Comparison of ENCODE assay signal across 15 cellular contexts in genomic region chr15:99651023-99651807, GRCh38.
DNase-seq lines count a peak whose midpoint lies in the region; ATAC-seq, FAIRE-seq and TF ChIP-seq lines count a peak whose summit lies in the region.
"Had no signal": no experiment of that assay in that cellular context is flagged by ENCODE, and none has a peak within 500 bp of the region (broad histone marks: within the 10 kb centered on the region; RNA-seq: fewer than 3 reads in every experiment).

No MANE protein-coding gene starts in this region.

- H3K9me3 Mint-ChIP-seq in astrocyte (ENCODE audit: unreplicated experiment) (no peaks in the 10 kb centered on the region), nephron progenitor cell (peaks cover 18% of the 10 kb centered on the region)
- H3K9me3 Mint-ChIP-seq: natural killer cell treated with Interleukin-12 subunit alpha and Interleukin-12 subunit beta and Interleukin-15 and Interleukin-18, amount 100 ng/mL, for 72 hours had no signal

- FAIRE-seq in astrocyte (lab: Jason Lieb, UNC): no peak

- peak overlapping the region; percentile 23 for H3K9ac ChIP-seq in astrocyte (ENCODE audit: low read length)

- H3K36me3 ChIP-seq in cardiac muscle cell (peaks cover 6% of the 10 kb centered on the region), astrocyte (ENCODE audit: insufficient read depth, low read length) (no peaks in the 10 kb centered on the region), tibial nerve (peaks cover 0 to 16% (median 0%) of the 10 kb centered on the region in 3 donors)
- H3K36me3 ChIP-seq: HAP-1 had no signal

- H3K27ac ChIP-seq in cardiac muscle cell (peak overlapping the region; percentile 66), astrocyte (ENCODE audit: low read depth, low read length) (no peak overlapping the region), tibial nerve (no peak overlapping the region)

- peaks cover 13% of the 10 kb centered on the region for H3K4me1 Mint-ChIP-seq in astrocyte (ENCODE audit: low read depth, unreplicated experiment)
- no peaks in the 10 kb centered on the region for H3K4me1 Mint-ChIP-seq in nephron progenitor cell

- H3K27me3 ChIP-seq in cardiac muscle cell (no peaks in the 10 kb centered on the region), astrocyte (ENCODE audit: insufficient read depth, low read length) (no peaks in the 10 kb centered on the region), tibial nerve (no peaks in the 10 kb centered on the region)

- H3K4me2 ChIP-seq in astrocyte (ENCODE audit: low read length): peak overlapping the region; percentile 44

- intact Hi-C loops in Right ventricle myocardium superior (cut with DNase I): no loop called here

- H3K4me3 Mint-ChIP-seq in astrocyte (ENCODE audit: unreplicated experiment) (peak overlapping the region; percentile 43), nephron progenitor cell (no peak overlapping the region)
- H3K4me3 Mint-ChIP-seq: activated naive CD8-positive, alpha-beta T cell; immature natural killer cell; natural killer cell treated with Interleukin-12 subunit alpha and Interleukin-12 subunit beta and Interleukin-15 and Interleukin-18, amount 100 ng/mL, for 72 hours had no signal

- peaks cover 11% of the 10 kb centered on the region for H3K79me2 ChIP-seq in astrocyte (ENCODE audit: insufficient read depth, low read length)

- ATAC-seq in Right ventricle myocardium superior (ENCODE audit: poor library complexity): no peak
- no peak for ATAC-seq in HG03108 (IDR thresholded peaks at IDR 0.05; ENCODE audit: unreplicated experiment)
- no peak for ATAC-seq in HG03342 (IDR thresholded peaks at IDR 0.05; ENCODE audit: unreplicated experiment)
- ATAC-seq: activated CD4-positive, CD25-positive, alpha-beta regulatory T cell treated with anti-CD3 and anti-CD28 coated beads, Interleukin-2, amount 50 U/mL, for 24 hours; natural killer cell treated with Interleukin-12 subunit alpha and Interleukin-12 subunit beta and Interleukin-15 and Interleukin-18, amount 100 ng/mL, for 72 hours had no signal

- no peaks in the 10 kb centered on the region for H3K27me3 Mint-ChIP-seq in astrocyte (ENCODE audit: low read depth, unreplicated experiment)
- H3K27me3 Mint-ChIP-seq in nephron progenitor cell (ENCODE audit: low read depth, poor library complexity): no peaks in the 10 kb centered on the region
- H3K27me3 Mint-ChIP-seq: activated naive CD8-positive, alpha-beta T cell; natural killer cell treated with Interleukin-12 subunit alpha and Interleukin-12 subunit beta and Interleukin-15 and Interleukin-18, amount 100 ng/mL, for 72 hours had no signal

- TF ChIP-seq POLR2A in tibial nerve (IDR thresholded peaks at IDR 0.05): no peak

- H3K36me3 Mint-ChIP-seq in astrocyte (ENCODE audit: low read depth, unreplicated experiment) (peaks cover 27% of the 10 kb centered on the region), nephron progenitor cell (ENCODE audit: low read depth) (peaks cover 51% of the 10 kb centered on the region)
- H3K36me3 Mint-ChIP-seq: natural killer cell treated with Interleukin-12 subunit alpha and Interleukin-12 subunit beta and Interleukin-15 and Interleukin-18, amount 100 ng/mL, for 72 hours had no signal

- no peaks in the 10 kb centered on the region for H4K20me1 ChIP-seq in astrocyte (ENCODE audit: insufficient read depth, low read length)

- H3K4me1 ChIP-seq in cardiac muscle cell (ENCODE audit: low read depth) (peaks cover 4% of the 10 kb centered on the region), astrocyte (ENCODE audit: insufficient read depth, low read length) (peaks cover 7% of the 10 kb centered on the region), tibial nerve (no peaks in the 10 kb centered on the region)
- H3K4me1 ChIP-seq: HAP-1 had no signal

- DNase-seq in cardiac muscle cell (ENCODE audit: low read depth in 1 of 2, low spot score in 1 of 2) (peak in 1 of 2 donors; percentile 11), Right ventricle myocardium superior (no peak), astrocyte (ENCODE audit: low read depth) (peak; percentile 63), islet precursor cell (peak; percentile 52), nephron progenitor cell (no peak), tibial nerve (ENCODE audit: low spot score in 2 of 2) (no peak)
- DNase-seq: AML-193, immature natural killer cell, MV-4-11 had no signal

- H3K4me3 ChIP-seq in cardiac muscle cell: no peak overlapping the region
- no peak overlapping the region for H3K4me3 ChIP-seq in astrocyte (ENCODE audit: insufficient read depth, low read depth, low read length)
- no peak overlapping the region for H3K4me3 ChIP-seq in tibial nerve
- H3K4me3 ChIP-seq: HAP-1 had no signal

- peak overlapping the region; percentile 38 for H3K27ac Mint-ChIP-seq in astrocyte (ENCODE audit: unreplicated experiment)
- H3K27ac Mint-ChIP-seq in nephron progenitor cell: no peak overlapping the region
- H3K27ac Mint-ChIP-seq: activated naive CD8-positive, alpha-beta T cell; immature natural killer cell; natural killer cell treated with Interleukin-12 subunit alpha and Interleukin-12 subunit beta and Interleukin-15 and Interleukin-18, amount 100 ng/mL, for 72 hours had no signal

- no peaks in the 10 kb centered on the region for H3K9me3 ChIP-seq in cardiac muscle cell (ENCODE audit: low read depth)
- H3K9me3 ChIP-seq in astrocyte (ENCODE audit: insufficient read depth, low read depth, low read length): no peaks in the 10 kb centered on the region
- no peaks in the 10 kb centered on the region for H3K9me3 ChIP-seq in tibial nerve
- H3K9me3 ChIP-seq: HAP-1 had no signal

- 87 to 91% methylated on average over 6 of the region's 6 CpGs for WGBS in tibial nerve, 2 donors

- TF ChIP-seq CTCF in cardiac muscle cell (IDR thresholded peaks at IDR 0.05; ENCODE audit: low read depth, low read length): no peak
- TF ChIP-seq CTCF in astrocyte (IDR thresholded peaks at IDR 0.05; ENCODE audit: insufficient read depth, low read depth, low read length): no peak
- no peak for TF ChIP-seq CTCF in nephron progenitor cell (IDR thresholded peaks at IDR 0.05)
- TF ChIP-seq CTCF in tibial nerve (IDR thresholded peaks at IDR 0.05): no peak

- TF ChIP-seq EP300 in tibial nerve (IDR thresholded peaks at IDR 0.05): no peak

- H2AFZ ChIP-seq in astrocyte (ENCODE audit: low read depth, low read length): no peak overlapping the region

Comparison
In these comparisons a context has a peak if more than half of its experiments do, and no peak if none do; other contexts are left out.
1. DNase-seq: peak in astrocyte (single experiment) and islet precursor cell (single experiment); none in Right ventricle myocardium superior (single experiment), nephron progenitor cell (single experiment) and tibial nerve (0 of 2).